ENCODE assay signal across 8 cellular contexts in the genomic region with DNA sequence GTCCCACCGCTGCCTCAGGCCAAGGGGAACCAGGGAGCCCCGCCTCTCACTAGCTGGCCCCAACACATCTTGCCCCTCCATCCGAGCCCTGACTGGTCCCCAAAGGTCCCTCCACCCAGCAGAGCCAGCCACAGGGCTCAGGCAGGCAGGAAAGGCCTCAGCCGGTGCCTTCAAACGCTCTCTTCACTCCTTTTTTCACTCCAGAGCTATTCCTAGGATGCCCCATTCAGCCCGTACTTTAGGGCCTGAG. TPM values are rescaled to one million over a fixed set of nuclear protein-coding genes. Genes with fewer than 3 reads are reported as not detected.
DNase-seq lines count a peak whose midpoint lies in the region; ATAC-seq and TF ChIP-seq lines count a peak whose summit lies in the region.

No MANE protein-coding gene starts in this region.

- H3K4me1 ChIP-seq in mesendoderm (ENCODE audit: control insufficient read depth, low read depth, low read length) = peaks cover 3% of the 10 kb centered on the region
- H3K4me1 ChIP-seq in uterus = peaks cover 3 to 4% of the 10 kb centered on the region in 2 donors

- H3K4me3 ChIP-seq in mesendoderm (ENCODE audit: low read length) (peak overlapping the region; percentile 34), uterus (peak overlapping the region; percentile 42 to 71)

- no peak overlapping the region for H2AK5ac ChIP-seq in mesendoderm (ENCODE audit: low read length)

- no peak for DNase-seq in activated naive CD4-positive, alpha-beta T cell treated with anti-CD3 and anti-CD28 coated beads, Interleukin-2, amount 10 ng/mL, durations not matched to agents 7 days and 5 days
- no peak for DNase-seq in activated naive CD4-positive, alpha-beta T cell treated with Interleukin-2 at 50 U/mL for 16 hours
- no peak for DNase-seq in mesendoderm
- DNase-seq in uterus = no peak
- DNase-seq in GOT3 (lab: John Stamatoyannopoulos, UW) = no peak
- DNase-seq in DMS53 treated with DMSO at 0.1 percent for 48 hours (lab: John Stamatoyannopoulos, UW; ENCODE audit: unreplicated experiment) = no peak

- H3K9ac ChIP-seq in mesendoderm (ENCODE audit: low read length) = peak overlapping the region; percentile 94

- H3K4ac ChIP-seq in mesendoderm (ENCODE audit: low read depth, low read length) = peak overlapping the region; percentile 83

- no peaks in the 10 kb centered on the region for H3K9me3 ChIP-seq in uterus

- peaks cover 1% of the 10 kb centered on the region for H3K79me1 ChIP-seq in mesendoderm (ENCODE audit: low read length)

- H2BK120ac ChIP-seq in mesendoderm (ENCODE audit: low read depth, low read length) = no peak overlapping the region

- intact Hi-C loops in uterus (cut with DNase I; ENCODE audit: low total_unique reads) = no loop called here

- H3K36me3 Mint-ChIP-seq in activated naive CD4-positive, alpha-beta T cell treated with anti-CD3 and anti-CD28 coated beads, Interleukin-2, amount 10 ng/mL, durations not matched to agents 7 days and 5 days = peaks cover 29% of the 10 kb centered on the region
- peaks cover 5% of the 10 kb centered on the region for H3K36me3 Mint-ChIP-seq in brain

- peak overlapping the region; percentile 23 for H4K5ac ChIP-seq in mesendoderm (ENCODE audit: low read length)

- ATAC-seq in HG02884 (IDR thresholded peaks at IDR 0.05; ENCODE audit: unreplicated experiment) = no peak

- no peak overlapping the region for H3K23ac ChIP-seq in mesendoderm (ENCODE audit: low read length)

- no peaks in the 10 kb centered on the region for H3K9me3 Mint-ChIP-seq in activated naive CD4-positive, alpha-beta T cell treated with anti-CD3 and anti-CD28 coated beads, Interleukin-2, amount 10 ng/mL, durations not matched to agents 7 days and 5 days
- peaks cover 0 to 34% (median 0%) of the 10 kb centered on the region in 5 experiments for H3K9me3 Mint-ChIP-seq in brain

- no peak for TF ChIP-seq CTCF in brain (conservative IDR thresholded peaks at IDR 0.05)
- no peak for TF ChIP-seq CTCF in uterus (IDR thresholded peaks at IDR 0.05)

- H3K79me2 ChIP-seq in mesendoderm (ENCODE audit: control insufficient read depth, insufficient read depth, low read length) = no peaks in the 10 kb centered on the region

- H3K27me3 Mint-ChIP-seq in activated naive CD4-positive, alpha-beta T cell treated with anti-CD3 and anti-CD28 coated beads, Interleukin-2, amount 10 ng/mL, durations not matched to agents 7 days and 5 days = no peaks in the 10 kb centered on the region
- peaks cover 3% of the 10 kb centered on the region for H3K27me3 Mint-ChIP-seq in brain

- peak overlapping the region; percentile 97 for H3K56ac ChIP-seq in mesendoderm (ENCODE audit: low read length)

- H3K18ac ChIP-seq in mesendoderm (ENCODE audit: low read length) = peak overlapping the region; percentile 96

- H2BK15ac ChIP-seq in mesendoderm (replicated peaks; ENCODE audit: low read depth) = no peak overlapping the region

- H3K4me1 Mint-ChIP-seq in activated naive CD4-positive, alpha-beta T cell treated with anti-CD3 and anti-CD28 coated beads, Interleukin-2, amount 10 ng/mL, durations not matched to agents 7 days and 5 days = peaks cover 35% of the 10 kb centered on the region
- H3K4me1 Mint-ChIP-seq in brain = peaks cover 54% of the 10 kb centered on the region

- WGBS in mesendoderm (ENCODE audit: extremely low coverage, insufficient coverage, low lambda C conversion rate) = no CpG with 5 or more reads among the region's 6 CpGs

- peak overlapping the region; percentile 99 for H3K27ac Mint-ChIP-seq in activated naive CD4-positive, alpha-beta T cell treated with anti-CD3 and anti-CD28 coated beads, Interleukin-2, amount 10 ng/mL, durations not matched to agents 7 days and 5 days
- peak overlapping the region; percentile 92 to 98 (median 96) for H3K27ac Mint-ChIP-seq in brain

- H3K36me3 ChIP-seq in mesendoderm (ENCODE audit: control insufficient read depth, insufficient read depth, low read length) = no peaks in the 10 kb centered on the region
- H3K36me3 ChIP-seq in uterus = no peaks in the 10 kb centered on the region

- H4K8ac ChIP-seq in mesendoderm (ENCODE audit: low read depth, low read length) = no peak overlapping the region

- H3K27ac ChIP-seq in mesendoderm (ENCODE audit: low read depth, low read length) = peak overlapping the region; percentile 96
- peak overlapping the region; percentile 92 to 97 for H3K27ac ChIP-seq in uterus

- peak overlapping the region; percentile 64 for H3K4me2 ChIP-seq in mesendoderm (ENCODE audit: low read length)

- H3K4me3 Mint-ChIP-seq in activated naive CD4-positive, alpha-beta T cell treated with anti-CD3 and anti-CD28 coated beads, Interleukin-2, amount 10 ng/mL, durations not matched to agents 7 days and 5 days = peak overlapping the region; percentile 86
- H3K4me3 Mint-ChIP-seq in brain = peak overlapping the region; percentile 83 to 88 (median 85)

- no peak for TF ChIP-seq POLR2A in uterus (IDR thresholded peaks at IDR 0.05)

- CTCF ChIA-PET in activated naive CD4-positive, alpha-beta T cell treated with anti-CD3 and anti-CD28 coated beads, Interleukin-2, amount 10 ng/mL, durations not matched to agents 7 days and 5 days (lab: Charles Lee) = interaction anchor here (14.7 kb wide), 1 partner anchor 21 kb away, joined by 241 read pairs; a partner anchor contains a TSS

- H3K27me3 ChIP-seq in mesendoderm (ENCODE audit: insufficient read depth, low read length, poor library complexity) (no peaks in the 10 kb centered on the region), uterus (no peaks in the 10 kb centered on the region)

- H2BK5ac ChIP-seq in mesendoderm (ENCODE audit: low read length) = peak overlapping the region; percentile 76

RNA-seq across cellular contexts. Expression of a gene that starts 1.5 kb away (rescaled TPM):
- 16.3 TPM for polyA plus RNA-seq in brain (ENCODE audit: insufficient read depth, low read depth, low replicate concordance)
- 12.4 TPM for polyA plus RNA-seq in mesendoderm (2013, experiment 1 of 2)
- polyA plus RNA-seq in mesendoderm (2013, experiment 2 of 2) = 12.0 TPM
- 10 to 100 TPM in 2 of 4 donors, 1 to 10 TPM in 2; 5.1 to 28.3 (median 15.8) TPM for total RNA-seq in uterus

RNA-seq across cellular contexts. Expression of a gene that starts 7.2 kb away (rescaled TPM):
- polyA plus RNA-seq in brain (ENCODE audit: insufficient read depth, low read depth, low replicate concordance) = 118 TPM
- 120 TPM for polyA plus RNA-seq in mesendoderm (2013, experiment 1 of 2)
- polyA plus RNA-seq in mesendoderm (2013, experiment 2 of 2) = 121 TPM
- 100 to 1,000 TPM in 2 of 4 donors, 10 to 100 TPM in 2; 37.9 to 198 (median 109) TPM for total RNA-seq in uterus

RNA-seq across cellular contexts. Expression of a gene that starts 16.8 kb away (rescaled TPM):
- polyA plus RNA-seq in brain (ENCODE audit: insufficient read depth, low read depth, low replicate concordance) = 16.6 TPM
- polyA plus RNA-seq in mesendoderm (2013, experiment 1 of 2) = 1.8 TPM
- 1.7 TPM for polyA plus RNA-seq in mesendoderm (2013, experiment 2 of 2)
- 1 to 10 TPM in 3 of 4 donors, under 1 TPM in 1; 0.77 to 5.9 (median 2.6) TPM for total RNA-seq in uterus

RNA-seq across cellular contexts. Expression of a gene that starts 23.1 kb away (rescaled TPM):
- polyA plus RNA-seq in brain (ENCODE audit: insufficient read depth, low read depth, low replicate concordance) = not detected
- polyA plus RNA-seq in mesendoderm (2013, experiment 1 of 2) = 0.03 TPM
- 0.03 TPM for polyA plus RNA-seq in mesendoderm (2013, experiment 2 of 2)
- total RNA-seq in uterus = 1 to 10 TPM in 2 of 4 donors, under 1 TPM in 1, not detected in 1; 0.35 to 5.2 (median 4.4) TPM

RNA-seq across cellular contexts. Expression of a gene that starts 41.6 kb away (rescaled TPM):
- polyA plus RNA-seq in brain (ENCODE audit: insufficient read depth, low read depth, low replicate concordance) = 91.5 TPM
- 11.3 TPM for polyA plus RNA-seq in mesendoderm (2013, experiment 1 of 2)
- 10.2 TPM for polyA plus RNA-seq in mesendoderm (2013, experiment 2 of 2)
- total RNA-seq in uterus = 1 to 10 TPM in 2 of 4 donors, under 1 TPM in 1, not detected in 1; 0.26 to 5.1 (median 2.8) TPM
